9 cellular contexts compared by ENCODE assay signal in genomic region chrX:129876734-129877395, GRCh38. TPM values are rescaled to one million over a fixed set of nuclear protein-coding genes. Genes with fewer than 3 reads are reported as not detected.
DNase-seq lines count a peak whose midpoint lies in the region; ATAC-seq and TF ChIP-seq lines count a peak whose summit lies in the region.
"Had no signal": no experiment of that assay in that cellular context is flagged by ENCODE, and none has a peak within 500 bp of the region (broad histone marks: within the 10 kb centered on the region; RNA-seq: fewer than 3 reads in every experiment).

No MANE protein-coding gene starts in this region.

- no peaks in the 10 kb centered on the region for H3K4me1 ChIP-seq in IMR-90 (ENCODE audit: control insufficient read depth, insufficient read depth, low read length)
- no peaks in the 10 kb centered on the region for H3K4me1 ChIP-seq in iPS DF 6.9 (ENCODE audit: control insufficient read depth, insufficient read depth, low read length)
- H3K4me1 ChIP-seq in tibial nerve, result no peaks in the 10 kb centered on the region

- peak overlapping the region; percentile 39; the same call in 1 of the 2 replicates for H3K4ac ChIP-seq in IMR-90 (ENCODE audit: low read depth, low read length)

- POLR2A ChIA-PET in IMR-90 (lab: Charles Lee; ENCODE audit: unreplicated experiment), result no interaction called here

- H2AFZ ChIP-seq in IMR-90 (replicated peaks; ENCODE audit: low read length, poor library complexity), result peak overlapping the region; percentile 67

- H4K20me1 ChIP-seq in IMR-90 (ENCODE audit: insufficient read depth, low read length), result no peaks in the 10 kb centered on the region

- DNase-seq in Calu3, result peak; percentile 32
- DNase-seq in IMR-90, result peak; percentile 29
- DNase-seq in SHP77 treated with DMSO at 0.1 percent for 48 hours (lab: John Stamatoyannopoulos, UW), result peak; percentile 38
- peak; percentile 9 for DNase-seq in iPS DF 6.9 (ENCODE audit: low read depth, low spot score)
- DNase-seq in activated CD4-positive, CD25-positive, alpha-beta regulatory T cell (lab: John Stamatoyannopoulos, UW), result no peak
- no peak for DNase-seq in tibial nerve (ENCODE audit: low spot score in 2 of 2)
- DNase-seq in erythroblast (lab: John Stamatoyannopoulos, UW), result no peak
- DNase-seq: dorsolateral prefrontal cortex had no signal

- CTCF ChIA-PET in Calu3 (lab: Charles Lee) (interaction anchor here (1.0 to 1.4 kb wide), 3 partner anchors 16 to 184 kb away, joined by 3 read pairs; partner anchors contain the start of gene UTP14A), IMR-90 (lab: Yijun Ruan, JAX) (no interaction called here)

- ATAC-seq in IMR-90 (ENCODE audit: low read depth), result no peak
- no peak for ATAC-seq in stimulated activated memory B cell treated with anti-CD40 and anti-IgM and Interleukin-4, amounts not matched to agents 10 μg/mL and 1 μg/mL and 100 μg/mL, for 72 hours

- intact Hi-C loops in Calu3 (cut with micrococcal nuclease; ENCODE audit: unreplicated experiment), result loop anchor here (2.0 kb wide), 1 partner anchor 34 kb away; the partner anchor contains the start of gene ZDHHC9
- intact Hi-C loops in IMR-90 (cut with micrococcal nuclease), result no loop called here

- no peak overlapping the region for H3K14ac ChIP-seq in IMR-90 (replicated peaks; ENCODE audit: low read depth, low read length)

- no peak overlapping the region for H3K23ac ChIP-seq in IMR-90 (ENCODE audit: low read depth, low read length)

- H3K4me1 Mint-ChIP-seq in Calu3 (ENCODE audit: low read depth, unreplicated experiment), result peaks cover 17% of the 10 kb centered on the region
- H3K4me1 Mint-ChIP-seq in stimulated activated memory B cell treated with anti-CD40 and anti-IgM and Interleukin-4, amounts not matched to agents 10 μg/mL and 1 μg/mL and 100 μg/mL, for 72 hours, result no peaks in the 10 kb centered on the region

- H3K9me3 Mint-ChIP-seq in Calu3 (ENCODE audit: low read depth, unreplicated experiment), result no peaks in the 10 kb centered on the region
- H3K9me3 Mint-ChIP-seq in stimulated activated memory B cell treated with anti-CD40 and anti-IgM and Interleukin-4, amounts not matched to agents 10 μg/mL and 1 μg/mL and 100 μg/mL, for 72 hours, result no peaks in the 10 kb centered on the region

- H2BK20ac ChIP-seq in IMR-90 (ENCODE audit: low read depth, low read length), result no peak overlapping the region

- dilution Hi-C loops in IMR-90 (cut with HindIII; ENCODE audit: low sequenced_read_pairs, unreplicated experiment), result no loop called here

- H3K9ac ChIP-seq in IMR-90 (ENCODE audit: low read depth, low read length), result no peak overlapping the region

- H3K56ac ChIP-seq in IMR-90 (ENCODE audit: extremely low read depth, insufficient read depth, low read length), result no peak overlapping the region

- H3K36me3 Mint-ChIP-seq in Calu3 (ENCODE audit: insufficient read depth, unreplicated experiment), result peaks cover 9% of the 10 kb centered on the region
- no peaks in the 10 kb centered on the region for H3K36me3 Mint-ChIP-seq in stimulated activated memory B cell treated with anti-CD40 and anti-IgM and Interleukin-4, amounts not matched to agents 10 μg/mL and 1 μg/mL and 100 μg/mL, for 72 hours

- H4K8ac ChIP-seq in IMR-90 (ENCODE audit: low read depth in 2 of 2, low read length in 2 of 2), result no peak overlapping the region; a peak in 1 of 4 replicates

- H3K36me3 ChIP-seq in IMR-90 (ENCODE audit: control insufficient read depth, insufficient read depth, low read length), result no peaks in the 10 kb centered on the region
- no peaks in the 10 kb centered on the region for H3K36me3 ChIP-seq in iPS DF 6.9 (ENCODE audit: control insufficient read depth, insufficient read depth, low read length)
- H3K36me3 ChIP-seq in tibial nerve, result no peaks in the 10 kb centered on the region

- no peak overlapping the region for H2BK5ac ChIP-seq in IMR-90 (ENCODE audit: low read depth, low read length, poor library complexity, severe bottlenecking)

- TF ChIP-seq CTCF in Calu3 (IDR thresholded peaks at IDR 0.05; ENCODE audit: unreplicated experiment), result no peak
- no peak for TF ChIP-seq CTCF in IMR-90 (conservative IDR thresholded peaks at IDR 0.05; ENCODE audit: low read depth, low read length)
- no peak for TF ChIP-seq CTCF in tibial nerve (IDR thresholded peaks at IDR 0.05)

- no peak for TF ChIP-seq RAD21 in IMR-90 (IDR thresholded peaks at IDR 0.05; ENCODE audit: low read length)

- H3K79me1 ChIP-seq in IMR-90 (ENCODE audit: low read depth in 1 of 2, low read length in 2 of 2), result no peaks in the 10 kb centered on the region

- no peak overlapping the region; the same call in none of the 2 replicates for H2BK120ac ChIP-seq in IMR-90 (ENCODE audit: low read depth, low read length)

- WGBS in IMR-90 (ENCODE audit: extremely low coverage in 2 of 2, insufficient read length in 1 of 2), 2 experiments, result no CpG with 5 or more reads among the region's 5 CpGs
- no CpG with 5 or more reads among the region's 5 CpGs for WGBS in iPS DF 6.9 (ENCODE audit: insufficient coverage, insufficient read length)
- WGBS in tibial nerve, 2 donors, result 53 to 76% methylated on average over 2 to 5 of the region's 5 CpGs

- no peaks in the 10 kb centered on the region for H3K9me3 ChIP-seq in IMR-90 (ENCODE audit: control insufficient read depth, insufficient read depth, low read length)
- no peaks in the 10 kb centered on the region for H3K9me3 ChIP-seq in iPS DF 6.9 (ENCODE audit: control insufficient read depth, insufficient read depth, low read length)
- no peaks in the 10 kb centered on the region for H3K9me3 ChIP-seq in tibial nerve

- no peak for TF ChIP-seq POLR2A in IMR-90 (IDR thresholded peaks at IDR 0.05; ENCODE audit: low read depth, low read length)
- no peak for TF ChIP-seq POLR2A in tibial nerve (IDR thresholded peaks at IDR 0.05)
- no peak for TF ChIP-seq POLR2A in erythroblast (IDR thresholded peaks at IDR 0.05; ENCODE audit: low read length)

- peak overlapping the region; percentile 49 for H3K27ac Mint-ChIP-seq in Calu3 (ENCODE audit: unreplicated experiment)
- H3K27ac Mint-ChIP-seq in stimulated activated memory B cell treated with anti-CD40 and anti-IgM and Interleukin-4, amounts not matched to agents 10 μg/mL and 1 μg/mL and 100 μg/mL, for 72 hours, result no peak overlapping the region

- no peak overlapping the region for H2AK5ac ChIP-seq in IMR-90 (ENCODE audit: low read depth, low read length)

- peaks cover 4% of the 10 kb centered on the region; the same call in 1 of the 2 replicates for H3K9me1 ChIP-seq in IMR-90 (ENCODE audit: insufficient read depth, low read length)

- H3K27ac ChIP-seq in IMR-90 (ENCODE audit: insufficient read depth, low read length) (no peak overlapping the region), iPS DF 6.9 (ENCODE audit: low read length) (no peak overlapping the region), tibial nerve (no peak overlapping the region)
- H3K27ac ChIP-seq: dorsolateral prefrontal cortex had no signal

- H2BK15ac ChIP-seq in IMR-90 (ENCODE audit: low read depth, low read length), result peak overlapping the region; percentile 68; the same call in 1 of the 3 replicates

- H3K18ac ChIP-seq in IMR-90 (ENCODE audit: low read depth, low read length), result no peak overlapping the region

- H3K4me2 ChIP-seq in IMR-90 (ENCODE audit: low read depth, low read length), result no peak overlapping the region

- no peak overlapping the region for H2AK9ac ChIP-seq in IMR-90 (replicated peaks; ENCODE audit: low read depth, low read length, poor library complexity)

- in situ Hi-C loops in IMR-90 (cut with MboI; ENCODE audit: low sequenced_read_pairs), result no loop called here

- H3K4me3 ChIP-seq in IMR-90 (ENCODE audit: insufficient read depth, low read depth, low read length) (no peak overlapping the region), iPS DF 6.9 (ENCODE audit: low read length) (no peak overlapping the region), tibial nerve (no peak overlapping the region)
- H3K4me3 ChIP-seq: dorsolateral prefrontal cortex had no signal

- BruUV-seq in Calu3 (replicated peaks; lab: Mats Ljungman, UMichigan) (no TSS peak), IMR-90 (replicated peaks; lab: Mats Ljungman, UMichigan) (no TSS peak)

- no peak overlapping the region for H4K91ac ChIP-seq in IMR-90 (ENCODE audit: insufficient read depth, low read depth, low read length)

- no peaks in the 10 kb centered on the region for H3K27me3 Mint-ChIP-seq in Calu3 (ENCODE audit: unreplicated experiment)
- no peaks in the 10 kb centered on the region for H3K27me3 Mint-ChIP-seq in stimulated activated memory B cell treated with anti-CD40 and anti-IgM and Interleukin-4, amounts not matched to agents 10 μg/mL and 1 μg/mL and 100 μg/mL, for 72 hours

- no peak overlapping the region for H4K5ac ChIP-seq in IMR-90 (ENCODE audit: low read depth, low read length)

- peak overlapping the region; percentile 35 for H3K4me3 Mint-ChIP-seq in Calu3 (ENCODE audit: low read depth, unreplicated experiment)
- no peak overlapping the region for H3K4me3 Mint-ChIP-seq in stimulated activated memory B cell treated with anti-CD40 and anti-IgM and Interleukin-4, amounts not matched to agents 10 μg/mL and 1 μg/mL and 100 μg/mL, for 72 hours

- no peak for TF ChIP-seq EP300 in tibial nerve (IDR thresholded peaks at IDR 0.05)

- H3K27me3 ChIP-seq in IMR-90 (ENCODE audit: control insufficient read depth, insufficient read depth, low read length) (peaks cover 12% of the 10 kb centered on the region), iPS DF 6.9 (ENCODE audit: control insufficient read depth, insufficient read depth, low read length) (no peaks in the 10 kb centered on the region), tibial nerve (no peaks in the 10 kb centered on the region)

TF ChIP-seq in IMR-90, 13 proteins besides CTCF, POLR2A, EP300 and RAD21 (continues in another document):
- TF ChIP-seq NFE2L2 (IDR thresholded peaks at IDR 0.05; ENCODE audit: low read depth, low read length) (no peak), RFX5 (IDR thresholded peaks at IDR 0.05; ENCODE audit: low read depth, low read length) (no peak)
- TF ChIP-seq, protein P1, sequence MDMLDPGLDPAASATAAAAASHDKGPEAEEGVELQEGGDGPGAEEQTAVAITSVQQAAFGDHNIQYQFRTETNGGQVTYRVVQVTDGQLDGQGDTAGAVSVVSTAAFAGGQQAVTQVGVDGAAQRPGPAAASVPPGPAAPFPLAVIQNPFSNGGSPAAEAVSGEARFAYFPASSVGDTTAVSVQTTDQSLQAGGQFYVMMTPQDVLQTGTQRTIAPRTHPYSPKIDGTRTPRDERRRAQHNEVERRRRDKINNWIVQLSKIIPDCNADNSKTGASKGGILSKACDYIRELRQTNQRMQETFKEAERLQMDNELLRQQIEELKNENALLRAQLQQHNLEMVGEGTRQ (IDR thresholded peaks at IDR 0.05; ENCODE audit: low read depth, low read length), result no peak

RNA-seq across cellular contexts. Expression of gene UTP14A, which starts 29.1 kb away (rescaled TPM):
- total RNA-seq in Calu3 (2022), result 42.3 and 43.1 TPM in 2 replicates
- 15.2 and 25.3 TPM in 2 replicates for total RNA-seq in IMR-90 (2012; rRNA removed)
- 11.7 and 13.8 TPM in 2 replicates for polyA plus RNA-seq in IMR-90 (2012; rRNA removed)
- polyA plus RNA-seq in IMR-90 (2012; cell fraction: cytosol; rRNA removed), result 2.4 and 5.4 TPM in 2 replicates
- 1.9 and 10.7 TPM in 2 replicates for polyA plus RNA-seq in IMR-90 (2012; cell fraction: nucleus; rRNA removed; ENCODE audit: low replicate concordance)
- 10 to 100 TPM; 14.9 to 27.6 (median 17.7) TPM for total RNA-seq in tibial nerve

RNA-seq across cellular contexts. Expression of gene ZDHHC9, which starts 33.2 kb away (rescaled TPM):
- 60.8 and 66.6 TPM in 2 replicates for total RNA-seq in Calu3 (2022)
- total RNA-seq in IMR-90 (2012; rRNA removed), result 14.2 and 17.7 TPM in 2 replicates
- polyA plus RNA-seq in IMR-90 (2012; rRNA removed), result 25.9 and 28.4 TPM in 2 replicates
- 12.0 and 13.1 TPM in 2 replicates for polyA plus RNA-seq in IMR-90 (2012; cell fraction: cytosol; rRNA removed)
- polyA plus RNA-seq in IMR-90 (2012; cell fraction: nucleus; rRNA removed; ENCODE audit: low replicate concordance), result 10.4 and 23.2 TPM in 2 replicates
- 10 to 100 TPM; 14.0 to 27.6 (median 19.1) TPM for total RNA-seq in tibial nerve

Comparison
In these comparisons a context has a peak if more than half of its experiments do, and no peak if none do; other contexts are left out.
1. DNase-seq: peak in Calu3 (single experiment), IMR-90 (single experiment), SHP77 treated with DMSO at 0.1 percent for 48 hours (single experiment) and iPS DF 6.9 (single experiment); none in activated CD4-positive, CD25-positive, alpha-beta regulatory T cell (0 of 4), tibial nerve (0 of 2) and erythroblast (0 of 2).